ENCODE assay signal across 10 cellular contexts in the genomic region with DNA sequence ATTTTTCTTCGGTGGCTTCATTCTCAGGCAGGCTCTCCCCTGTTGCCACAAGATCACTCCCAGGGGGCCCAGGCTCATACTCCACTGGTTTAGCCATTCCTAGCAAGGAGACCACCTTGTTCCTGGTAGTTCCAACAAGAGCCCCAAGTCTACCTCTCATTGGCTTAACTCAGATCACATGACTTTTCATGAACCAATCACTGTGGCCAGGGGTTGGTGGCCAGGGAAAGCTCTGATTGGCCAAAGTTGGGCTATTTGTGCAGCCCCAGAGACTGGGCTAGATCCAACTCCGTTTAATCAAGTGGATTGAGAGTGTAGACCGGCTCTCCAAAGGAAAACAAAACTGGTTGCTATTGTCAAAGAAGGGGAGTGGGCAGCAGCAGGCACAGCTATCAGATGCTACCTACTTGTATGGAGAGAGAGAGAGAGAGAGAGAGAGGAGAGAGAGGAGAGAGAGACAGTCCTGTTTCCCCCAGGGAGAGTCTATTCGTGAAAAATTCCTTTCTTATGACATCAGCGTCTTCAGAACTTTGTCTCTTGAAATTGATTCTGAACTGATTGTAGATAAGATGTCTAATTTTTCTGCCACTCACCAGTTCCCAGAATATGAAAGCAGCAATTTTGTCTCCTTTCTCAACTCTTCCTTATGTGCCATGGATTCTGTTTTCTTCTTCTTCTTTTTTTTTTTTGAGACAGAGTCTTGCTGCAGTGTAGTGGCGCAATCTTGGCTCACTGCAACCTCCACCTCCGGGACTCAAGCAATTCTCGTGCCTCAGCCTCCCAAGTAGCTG. TPM values are rescaled to one million over a fixed set of nuclear protein-coding genes. Genes with fewer than 3 reads are reported as not detected.
DNase-seq lines count a peak whose midpoint lies in the region; ATAC-seq and TF ChIP-seq lines count a peak whose summit lies in the region.
"Had no signal": no experiment of that assay in that cellular context is flagged by ENCODE, and none has a peak within 500 bp of the region (broad histone marks: within the 10 kb centered on the region; RNA-seq: fewer than 3 reads in every experiment).

No MANE protein-coding gene starts in this region.

- H2AFZ ChIP-seq in osteoblast (ENCODE audit: low read length), result no peak overlapping the region

- intact Hi-C loops in esophagus muscularis mucosa (cut with DNase I), result no loop called here
- intact Hi-C loops in left ventricle myocardium inferior (cut with micrococcal nuclease), result no loop called here

- peak overlapping the region; percentile 27 for H3K4me3 ChIP-seq in choroid plexus epithelial cell (ENCODE audit: low read depth, low read length)
- no peak overlapping the region for H3K4me3 ChIP-seq in osteoblast (ENCODE audit: insufficient read depth, low read length)
- no peak overlapping the region for H3K4me3 ChIP-seq in esophagus muscularis mucosa
- H3K4me3 ChIP-seq in left ventricle myocardium inferior, result no peak overlapping the region
- H3K4me3 ChIP-seq: right lobe of liver had no signal

- H3K9me3 ChIP-seq in osteoblast (ENCODE audit: low read depth, low read length) (no peaks in the 10 kb centered on the region), esophagus muscularis mucosa (no peaks in the 10 kb centered on the region), left ventricle myocardium inferior (replicated peaks) (no peaks in the 10 kb centered on the region)
- H3K9me3 ChIP-seq: right lobe of liver had no signal

- H3K36me3 ChIP-seq in osteoblast (ENCODE audit: insufficient read depth, low read length) (no peaks in the 10 kb centered on the region), esophagus muscularis mucosa (peaks cover 7 to 56% (median 34%) of the 10 kb centered on the region in 4 donors), left ventricle myocardium inferior (peaks cover 32% of the 10 kb centered on the region)
- H3K36me3 ChIP-seq: right lobe of liver had no signal

- DNase-seq in H4 (ENCODE audit: low spot score) (peak; percentile 35), NCI-H460 (ENCODE audit: extremely low read depth, low read depth) (peak; percentile 52), choroid plexus epithelial cell (ENCODE audit: low read depth) (peak; percentile 81), osteoblast (ENCODE audit: insufficient read length, low spot score, missing footprints) (peak; percentile 77), esophagus muscularis mucosa (ENCODE audit: extremely low spot score) (no peak), left ventricle myocardium inferior (no peak), left lobe of liver (ENCODE audit: low spot score) (no peak)
- DNase-seq: activated T-cell treated with anti-CD3 and anti-CD28 coated beads, Interleukin-2, amount 50 U/mL, for 24 hours; right lobe of liver had no signal

- WGBS in esophagus muscularis mucosa, result 63% methylated on average over 8 of the region's 8 CpGs

- peaks cover 6% of the 10 kb centered on the region for H3K4me1 ChIP-seq in osteoblast (ENCODE audit: insufficient read depth, low read length)
- H3K4me1 ChIP-seq in esophagus muscularis mucosa, result no peaks in the 10 kb centered on the region
- H3K4me1 ChIP-seq in left ventricle myocardium inferior, result no peaks in the 10 kb centered on the region
- H3K4me1 ChIP-seq: right lobe of liver had no signal

- TF ChIP-seq CTCF in choroid plexus epithelial cell (conservative IDR thresholded peaks at IDR 0.05; ENCODE audit: low read depth, low read length) (no peak), osteoblast (IDR thresholded peaks at IDR 0.05; ENCODE audit: extremely low read depth, low read depth, low read length) (no peak), esophagus muscularis mucosa (IDR thresholded peaks at IDR 0.05) (no peak), left ventricle myocardium inferior (IDR thresholded peaks at IDR 0.05; ENCODE audit: borderline replicate concordance) (no peak)

- H3K79me2 ChIP-seq in osteoblast (ENCODE audit: insufficient read depth, low read length), result no peaks in the 10 kb centered on the region

- H3K27ac ChIP-seq in osteoblast (ENCODE audit: low read depth, low read length) (peak overlapping the region; percentile 20), esophagus muscularis mucosa (replicated peaks in 1 of 4) (no peak overlapping the region), left ventricle myocardium inferior (replicated peaks) (no peak overlapping the region)
- H3K27ac ChIP-seq: right lobe of liver had no signal

- no peaks in the 10 kb centered on the region for H4K20me1 ChIP-seq in osteoblast (ENCODE audit: insufficient read depth, low read length)

- no peaks in the 10 kb centered on the region for H3K27me3 ChIP-seq in osteoblast (ENCODE audit: insufficient read depth, low read length)
- no peaks in the 10 kb centered on the region for H3K27me3 ChIP-seq in esophagus muscularis mucosa
- H3K27me3 ChIP-seq in left ventricle myocardium inferior (ENCODE audit: low read depth), result no peaks in the 10 kb centered on the region
- H3K27me3 ChIP-seq: right lobe of liver had no signal

- no peak for TF ChIP-seq EP300 in esophagus muscularis mucosa (IDR thresholded peaks at IDR 0.05)

- no peak for ATAC-seq in left lobe of liver
- ATAC-seq in GM21717 (IDR thresholded peaks at IDR 0.05; ENCODE audit: unreplicated experiment), result no peak

- no peak for TF ChIP-seq POLR2A in esophagus muscularis mucosa (IDR thresholded peaks at IDR 0.05; ENCODE audit: low read depth)

- peak overlapping the region; percentile 52 for H3K4me2 ChIP-seq in osteoblast (ENCODE audit: insufficient read depth, low read length)

RNA-seq across cellular contexts. Expression of a gene that starts 5.9 kb away (rescaled TPM):
- total RNA-seq in H4 (2014; rRNA removed; shearing (Covaris generic)), result 0.23 and 1.0 TPM in 2 replicates
- 0.46 and 0.59 TPM in 2 replicates for total RNA-seq in NCI-H460 (2014; rRNA removed; shearing (Covaris generic))
- 0.57 and 1.2 TPM in 2 replicates for polyA plus RNA-seq in NCI-H460 (2014; cell fraction: nucleus; rRNA removed)
- 0.72 and 1.2 TPM in 2 replicates for total RNA-seq in osteoblast
- total RNA-seq in esophagus muscularis mucosa, result 1 to 10 TPM; 2.5 to 5.1 (median 3.7) TPM
- total RNA-seq in left ventricle myocardium inferior, result 2.2 TPM
- 5.6 TPM for total RNA-seq in left lobe of liver

RNA-seq across cellular contexts. Expression of a gene that starts 21.7 kb away (rescaled TPM):
- not detected in 2 replicates for total RNA-seq in H4 (2014; rRNA removed; shearing (Covaris generic))
- total RNA-seq in NCI-H460 (2014; rRNA removed; shearing (Covaris generic)), result not detected in 2 replicates
- polyA plus RNA-seq in NCI-H460 (2014; cell fraction: nucleus; rRNA removed), result not detected in 2 replicates
- total RNA-seq in osteoblast, result under 0.01 TPM in 1 of 2 replicates, not detected in the other
- total RNA-seq in esophagus muscularis mucosa, result not detected
- not detected for total RNA-seq in left ventricle myocardium inferior
- total RNA-seq in left lobe of liver, result not detected
- total RNA-seq: right lobe of liver had no signal

RNA-seq across cellular contexts. Expression of a gene that starts 33.5 kb away (rescaled TPM):
- total RNA-seq in H4 (2014; rRNA removed; shearing (Covaris generic)), result 41.9 and 46.0 TPM in 2 replicates
- total RNA-seq in NCI-H460 (2014; rRNA removed; shearing (Covaris generic)), result 49.8 and 50.1 TPM in 2 replicates
- polyA plus RNA-seq in NCI-H460 (2014; cell fraction: nucleus; rRNA removed), result 61.5 and 77.6 TPM in 2 replicates
- total RNA-seq in osteoblast (50.1 and 53.6 TPM in 2 replicates), esophagus muscularis mucosa (10 to 100 TPM; 20.8 to 58.3 (median 49.0) TPM), left ventricle myocardium inferior (33.5 TPM), left lobe of liver (29.6 TPM)

Comparison
In these comparisons a context has a peak if more than half of its experiments do, and no peak if none do; other contexts are left out.
1. DNase-seq: peak in H4 (single experiment), NCI-H460 (single experiment), choroid plexus epithelial cell (single experiment) and osteoblast (single experiment); none in esophagus muscularis mucosa (single experiment), left ventricle myocardium inferior (single experiment) and left lobe of liver (single experiment).